ENCODE assay signal across 30 cellular contexts in the genomic region with DNA sequence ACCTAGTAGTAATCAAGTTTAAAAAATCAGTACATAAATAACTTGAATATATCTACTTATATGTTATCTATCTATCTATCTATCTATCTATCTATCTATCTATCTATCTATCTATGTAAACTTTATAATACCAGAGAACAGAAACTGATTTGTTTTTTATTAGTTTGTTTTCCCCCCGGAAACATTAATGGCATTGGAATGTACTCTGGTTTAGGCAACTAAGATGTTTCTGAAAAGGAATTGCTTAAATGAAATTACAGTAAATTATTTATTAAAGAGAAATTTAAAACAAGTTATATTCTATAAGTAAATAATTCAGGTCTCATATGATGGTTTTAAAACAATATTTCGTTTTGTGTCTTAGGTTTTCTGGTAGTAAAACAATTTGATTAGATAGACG.
DNase-seq lines count a peak whose midpoint lies in the region; ATAC-seq and TF ChIP-seq lines count a peak whose summit lies in the region.
"Had no signal": no experiment of that assay in that cellular context is flagged by ENCODE, and none has a peak within 500 bp of the region (broad histone marks: within the 10 kb centered on the region; RNA-seq: fewer than 3 reads in every experiment).

No MANE protein-coding gene starts in this region.

- no peak overlapping the region for H3K4me3 Mint-ChIP-seq in MCF 10A (ENCODE audit: unreplicated experiment)
- no peak overlapping the region for H3K4me3 Mint-ChIP-seq in activated T-helper 17 cell treated with anti-CD3 and anti-CD28 coated beads, Interleukin-2, amount 50 U/mL, for 72 hours

- H3K9me3 Mint-ChIP-seq in MCF 10A (ENCODE audit: unreplicated experiment) = no peaks in the 10 kb centered on the region
- no peaks in the 10 kb centered on the region for H3K9me3 Mint-ChIP-seq in activated T-helper 17 cell treated with anti-CD3 and anti-CD28 coated beads, Interleukin-2, amount 50 U/mL, for 72 hours

- peak overlapping the region; percentile 78 for H3K4me2 ChIP-seq in smooth muscle cell

- H3K27me3 Mint-ChIP-seq in MCF 10A (ENCODE audit: insufficient read depth, unreplicated experiment) = no peaks in the 10 kb centered on the region
- H3K27me3 Mint-ChIP-seq in activated T-helper 17 cell treated with anti-CD3 and anti-CD28 coated beads, Interleukin-2, amount 50 U/mL, for 72 hours = no peaks in the 10 kb centered on the region

- CTCF ChIA-PET in MCF 10A (lab: Yijun Ruan, JAX) = no interaction called here

- peaks cover 12% of the 10 kb centered on the region for H3K4me1 Mint-ChIP-seq in MCF 10A (ENCODE audit: insufficient read depth, unreplicated experiment)
- no peaks in the 10 kb centered on the region for H3K4me1 Mint-ChIP-seq in activated T-helper 17 cell treated with anti-CD3 and anti-CD28 coated beads, Interleukin-2, amount 50 U/mL, for 72 hours

- DNase-seq in MCF 10A (ENCODE audit: unreplicated experiment) = no peak
- no peak for DNase-seq in breast epithelium (ENCODE audit: low spot score in 2 of 2)
- DNase-seq in brain microvascular endothelial cell = no peak
- peak in 1 of 2 donors; percentile 33 for DNase-seq in foreskin keratinocyte
- DNase-seq in smooth muscle cell (lab: John Stamatoyannopoulos, UW; ENCODE audit: unreplicated experiment) = no peak
- DNase-seq in Right ventricle myocardium superior = no peak
- DNase-seq: 8988T; activated CD4-positive, alpha-beta T cell treated with anti-CD3 and anti-CD28 coated beads, Interleukin-2, amount 50 U/mL, for 1 hour; activated CD4-positive, CD25-positive, alpha-beta regulatory T cell; activated effector memory CD4-positive, alpha-beta T cell treated with anti-CD3 and anti-CD28 coated beads, Interleukin-2, amount 50 U/mL, for 16 hours; activated T-cell treated with anti-CD3 and anti-CD28 coated beads, Interleukin-2, amount 50 U/mL, for 1 hour; DMS79; glutamatergic neuron; islet precursor cell; KBM-7; left ventricle myocardium superior; NCI-H1105; NCI-H2029 treated with DMSO at 0.1 percent for 48 hours; NCI-H526; posterior cingulate gyrus; stimulated activated CD8-positive, alpha-beta memory T cell treated with anti-CD3 and anti-CD28 coated beads, Interleukin-4, amount 100 ng/mL, for 48 hours; stomach; thyroid gland; uterus had no signal

- H3K27me3 ChIP-seq in breast epithelium (no peaks in the 10 kb centered on the region), brain microvascular endothelial cell (replicated peaks) (no peaks in the 10 kb centered on the region), foreskin keratinocyte (no peaks in the 10 kb centered on the region), smooth muscle cell (ENCODE audit: low read depth) (no peaks in the 10 kb centered on the region)
- H3K27me3 ChIP-seq: MG63, right atrium auricular region, stomach, thyroid gland, uterus had no signal

- intact Hi-C loops in MCF 10A (cut with micrococcal nuclease) (loop anchor here (2.0 kb wide), 1 partner anchor 77 kb away; no protein-coding TSS in a partner anchor), breast epithelium (cut with DNase I; ENCODE audit: low total_unique reads) (no loop called here), Right ventricle myocardium superior (cut with DNase I) (no loop called here)

- POLR2A ChIA-PET in MCF 10A (lab: Yijun Ruan, JAX) = interaction anchor here (0.6 kb wide), 1 partner anchor 681 kb away, joined by 3 read pairs; the partner anchor contains the start of gene ADAMTS5

- H3K36me3 Mint-ChIP-seq in MCF 10A (ENCODE audit: insufficient read depth, unreplicated experiment) = no peaks in the 10 kb centered on the region
- H3K36me3 Mint-ChIP-seq in activated T-helper 17 cell treated with anti-CD3 and anti-CD28 coated beads, Interleukin-2, amount 50 U/mL, for 72 hours (ENCODE audit: low read depth) = no peaks in the 10 kb centered on the region

- peaks cover 4% of the 10 kb centered on the region for H3F3A ChIP-seq in smooth muscle cell (ENCODE audit: low read depth)

- no peak for ATAC-seq in foreskin keratinocyte
- no peak for ATAC-seq in Right ventricle myocardium superior (ENCODE audit: poor library complexity)
- no peak for ATAC-seq in GM18873 (IDR thresholded peaks at IDR 0.05; ENCODE audit: low FRiP score, unreplicated experiment)
- no peak for ATAC-seq in activated T-helper 17 cell treated with anti-CD3 and anti-CD28 coated beads, Interleukin-2, amount 50 U/mL, for 72 hours (replicated peaks)
- ATAC-seq: left ventricle myocardium superior, Panc1 had no signal

- TF ChIP-seq POLR2A in breast epithelium (IDR thresholded peaks at IDR 0.05) = no peak

- no TSS peak for BruUV-seq in MCF 10A (replicated peaks; lab: Mats Ljungman, UMichigan)

- no peaks in the 10 kb centered on the region for H4K20me1 ChIP-seq in smooth muscle cell (ENCODE audit: low read depth)

- H3K27ac ChIP-seq in breast epithelium (no peak overlapping the region), brain microvascular endothelial cell (peak overlapping the region; percentile 97), foreskin keratinocyte (peak overlapping the region; percentile 85), smooth muscle cell (ENCODE audit: low read depth) (peak overlapping the region; percentile 100)
- H3K27ac ChIP-seq: C4-2B, right atrium auricular region, stomach, thyroid gland, uterus had no signal

- TF ChIP-seq CTCF in MCF 10A (IDR thresholded peaks at IDR 0.05; ENCODE audit: unreplicated experiment) (no peak), breast epithelium (IDR thresholded peaks at IDR 0.05) (no peak), brain microvascular endothelial cell (IDR thresholded peaks at IDR 0.05; ENCODE audit: low read depth, low read length, missing control alignments) (no peak), foreskin keratinocyte (conservative IDR thresholded peaks at IDR 0.05) (no peak), smooth muscle cell (IDR thresholded peaks at IDR 0.05; ENCODE audit: borderline replicate concordance, insufficient read depth, poor library complexity, severe bottlenecking) (no peak)

- H3K79me2 ChIP-seq in smooth muscle cell (ENCODE audit: low read depth) = no peaks in the 10 kb centered on the region

- no peak overlapping the region for H3K4me3 ChIP-seq in breast epithelium
- no peak overlapping the region for H3K4me3 ChIP-seq in brain microvascular endothelial cell (ENCODE audit: low read depth, low read length)
- H3K4me3 ChIP-seq in smooth muscle cell = no peak overlapping the region
- H3K4me3 ChIP-seq: MG63, right atrium auricular region, stomach, thyroid gland, uterus had no signal

- H3K36me3 ChIP-seq in breast epithelium = no peaks in the 10 kb centered on the region
- no peaks in the 10 kb centered on the region for H3K36me3 ChIP-seq in brain microvascular endothelial cell (replicated peaks)
- no peaks in the 10 kb centered on the region for H3K36me3 ChIP-seq in smooth muscle cell (ENCODE audit: low read depth)
- H3K36me3 ChIP-seq: MG63, right atrium auricular region, stomach, thyroid gland, uterus had no signal

- in situ Hi-C loops in brain microvascular endothelial cell (cut with HindIII; ENCODE audit: low pct_ligation_motif_present, low sequenced_read_pairs) = no loop called here

- WGBS in smooth muscle cell (ENCODE audit: low lambda C conversion rate) = 60% methylated on average over 3 of the region's 3 CpGs

- H2AFZ ChIP-seq in smooth muscle cell (ENCODE audit: low read depth) = no peak overlapping the region

- H3K9me3 ChIP-seq in breast epithelium = no peaks in the 10 kb centered on the region
- H3K9me3 ChIP-seq in smooth muscle cell (replicated peaks; ENCODE audit: low read depth) = no peaks in the 10 kb centered on the region
- H3K9me3 ChIP-seq: MG63, right atrium auricular region, stomach, thyroid gland, uterus had no signal

- H3K27ac Mint-ChIP-seq in MCF 10A (ENCODE audit: low read depth, unreplicated experiment) = peak overlapping the region; percentile 70
- H3K27ac Mint-ChIP-seq in activated T-helper 17 cell treated with anti-CD3 and anti-CD28 coated beads, Interleukin-2, amount 50 U/mL, for 72 hours = no peak overlapping the region

- H3K4me1 ChIP-seq in breast epithelium (no peaks in the 10 kb centered on the region), foreskin keratinocyte (peaks cover 38% of the 10 kb centered on the region), smooth muscle cell (ENCODE audit: low read depth) (peaks cover 9% of the 10 kb centered on the region)
- H3K4me1 ChIP-seq: right atrium auricular region, stomach, thyroid gland, uterus had no signal

- peak overlapping the region; percentile 98 for H3K9ac ChIP-seq in smooth muscle cell (ENCODE audit: low read depth)

Comparison
In these comparisons a context has a peak if more than half of its experiments do, and no peak if none do; other contexts are left out.
1. H3K27ac ChIP-seq: peak in brain microvascular endothelial cell (single experiment), foreskin keratinocyte (single experiment) and smooth muscle cell (single experiment); none in breast epithelium (0 of 2).